Comparison of ENCODE assay signal across 14 cellular contexts in genomic region chr5:66498791-66499207, GRCh38.
A peak's percentile ranks its signal among the peaks of the same experiment; 100 is the strongest.
DNase-seq lines count a peak whose midpoint lies in the region; ATAC-seq, FAIRE-seq and TF ChIP-seq lines count a peak whose summit lies in the region.
"Had no signal": no experiment of that assay in that cellular context is flagged by ENCODE, and none has a peak within 500 bp of the region (broad histone marks: within the 10 kb centered on the region; RNA-seq: fewer than 3 reads in every experiment).

No MANE protein-coding gene starts in this region.

- no peaks in the 10 kb centered on the region for H3K36me3 ChIP-seq in astrocyte (ENCODE audit: insufficient read depth, low read length)
- H3K36me3 ChIP-seq: spleen, tibial artery had no signal

- H3K27ac Mint-ChIP-seq in astrocyte (ENCODE audit: unreplicated experiment), result no peak overlapping the region
- no peak overlapping the region for H3K27ac Mint-ChIP-seq in activated naive CD4-positive, alpha-beta T cell treated with anti-CD3 and anti-CD28 coated beads, Interleukin-2, amount 50 U/mL, for 72 hours

- no peak overlapping the region for H3K4me3 Mint-ChIP-seq in astrocyte (ENCODE audit: unreplicated experiment)

- no peaks in the 10 kb centered on the region for H3K36me3 Mint-ChIP-seq in astrocyte (ENCODE audit: low read depth, unreplicated experiment)
- H3K36me3 Mint-ChIP-seq in activated naive CD4-positive, alpha-beta T cell treated with anti-CD3 and anti-CD28 coated beads, Interleukin-2, amount 50 U/mL, for 72 hours, result no peaks in the 10 kb centered on the region

- no peaks in the 10 kb centered on the region for H3K27me3 Mint-ChIP-seq in astrocyte (ENCODE audit: low read depth, unreplicated experiment)

- H3K9me3 ChIP-seq in astrocyte (ENCODE audit: insufficient read depth, low read depth, low read length), result no peaks in the 10 kb centered on the region
- H3K9me3 ChIP-seq: body of pancreas, tibial artery had no signal

- no peaks in the 10 kb centered on the region for H3K4me1 Mint-ChIP-seq in astrocyte (ENCODE audit: low read depth, unreplicated experiment)

- DNase-seq in EH (ENCODE audit: low read depth) (peak; percentile 14), astrocyte (ENCODE audit: low read depth) (peak; percentile 22), left lobe of liver (ENCODE audit: low spot score) (no peak), mucosa of gallbladder (ENCODE audit: low spot score) (no peak)
- DNase-seq in activated naive CD4-positive, alpha-beta T cell treated with anti-CD3 and anti-CD28 coated beads, Interleukin-2, amount 50 U/mL, for 72 hours (ENCODE audit: low spot score in 2 of 2), result no peak
- DNase-seq in stimulated activated CD4-positive, alpha-beta T cell treated with anti-CD3 and anti-CD28 coated beads, Interleukin-2, amount 100 ng/mL, for 48 hours, result no peak
- DNase-seq: body of pancreas, GF-D8, NCI-H1092, spleen, tibial artery had no signal

- no peak overlapping the region for H3K4me2 ChIP-seq in astrocyte (ENCODE audit: low read length)

- H3K79me2 ChIP-seq in astrocyte (ENCODE audit: insufficient read depth, low read length), result no peaks in the 10 kb centered on the region

- TF ChIP-seq RAD21 in Ishikawa (IDR thresholded peaks at IDR 0.05; ENCODE audit: low read depth), result peak; percentile 49

- no peaks in the 10 kb centered on the region for H3K27me3 ChIP-seq in astrocyte (ENCODE audit: insufficient read depth, low read length)
- H3K27me3 ChIP-seq: body of pancreas, spleen, tibial artery had no signal

- no peak overlapping the region for H3K27ac ChIP-seq in astrocyte (ENCODE audit: low read depth, low read length)
- H3K27ac ChIP-seq: body of pancreas, spleen, tibial artery, VCaP had no signal

- no peak for FAIRE-seq in astrocyte (lab: Jason Lieb, UNC)

- no peaks in the 10 kb centered on the region for H3K4me1 ChIP-seq in astrocyte (ENCODE audit: insufficient read depth, low read length)
- H3K4me1 ChIP-seq: body of pancreas, spleen, tibial artery had no signal

- peaks cover 4% of the 10 kb centered on the region for H3K9me3 Mint-ChIP-seq in astrocyte (ENCODE audit: unreplicated experiment)
- no peaks in the 10 kb centered on the region for H3K9me3 Mint-ChIP-seq in activated naive CD4-positive, alpha-beta T cell treated with anti-CD3 and anti-CD28 coated beads, Interleukin-2, amount 50 U/mL, for 72 hours

- H3K4me3 ChIP-seq in astrocyte (ENCODE audit: insufficient read depth, low read depth, low read length), result no peak overlapping the region
- H3K4me3 ChIP-seq: body of pancreas, spleen, tibial artery had no signal

- no peak overlapping the region for H3K9ac ChIP-seq in astrocyte (ENCODE audit: low read length)

- TF ChIP-seq EP300 in Ishikawa (IDR thresholded peaks at IDR 0.05; ENCODE audit: borderline replicate concordance), result no peak

- ATAC-seq in left lobe of liver (peak; percentile 68), GM18511 (IDR thresholded peaks at IDR 0.05; ENCODE audit: unreplicated experiment) (no peak)
- no peak for ATAC-seq in activated naive CD4-positive, alpha-beta T cell treated with anti-CD3 and anti-CD28 coated beads, Interleukin-2, amount 50 U/mL, for 72 hours
- ATAC-seq: body of pancreas had no signal

- H4K20me1 ChIP-seq in astrocyte (ENCODE audit: insufficient read depth, low read length), result no peaks in the 10 kb centered on the region

- TF ChIP-seq CTCF in astrocyte (IDR thresholded peaks at IDR 0.05; ENCODE audit: insufficient read depth, low read depth, low read length), result peak; percentile 25

- no peak overlapping the region for H2AFZ ChIP-seq in astrocyte (ENCODE audit: low read depth, low read length)

TF ChIP-seq in Ishikawa, 13 proteins besides CTCF, POLR2A, EP300 and RAD21:
- TF ChIP-seq FOXM1 (IDR thresholded peaks at IDR 0.05; ENCODE audit: borderline replicate concordance, low read depth) (no peak), TEAD4 (IDR thresholded peaks at IDR 0.05) (no peak), ZBTB7A (IDR thresholded peaks at IDR 0.05; ENCODE audit: low read depth) (no peak)

Comparison
In these comparisons a context has a peak if more than half of its experiments do, and no peak if none do; other contexts are left out.
1. DNase-seq: peak in EH (single experiment) and astrocyte (single experiment); none in left lobe of liver (single experiment), activated naive CD4-positive, alpha-beta T cell treated with anti-CD3 and anti-CD28 coated beads, Interleukin-2, amount 50 U/mL, for 72 hours (0 of 2), mucosa of gallbladder (single experiment) and stimulated activated CD4-positive, alpha-beta T cell treated with anti-CD3 and anti-CD28 coated beads, Interleukin-2, amount 100 ng/mL, for 48 hours (0 of 2).